19 cellular contexts compared by ENCODE assay signal in genomic region chr7:66757939-66758338, GRCh38.
"Had no signal": no experiment of that assay in that cellular context is flagged by ENCODE, and none has a peak within 500 bp of the region (broad histone marks: within the 10 kb centered on the region; RNA-seq: fewer than 3 reads in every experiment).

No MANE protein-coding gene starts in this region.

- H3K4me3 Mint-ChIP-seq: activated B cell treated with CpG ODN at 0.5 μM for 24 hours; activated CD8-positive, alpha-beta T cell treated with anti-CD3 and anti-CD28 coated beads for 36 hours; activated naive CD4-positive, alpha-beta T cell treated with anti-CD3 and anti-CD28 coated beads, Interleukin-2, amount 10 ng/mL, durations not matched to agents 7 days and 5 days; activated naive CD8-positive, alpha-beta T cell treated with anti-CD3 and anti-CD28 coated beads, Interleukin-2, amount 50 U/mL, for 24 hours; T-cell had no signal

- H3K9me3 Mint-ChIP-seq: activated B cell treated with CpG ODN at 0.5 μM for 24 hours; activated CD8-positive, alpha-beta T cell treated with anti-CD3 and anti-CD28 coated beads for 36 hours; activated naive CD4-positive, alpha-beta T cell treated with anti-CD3 and anti-CD28 coated beads, Interleukin-2, amount 10 ng/mL, durations not matched to agents 7 days and 5 days had no signal

- H3K4me3 ChIP-seq: esophagus muscularis mucosa, heart right ventricle, prostate gland, right atrium auricular region, skin epidermis had no signal

- H3K9me3 ChIP-seq: esophagus muscularis mucosa, heart right ventricle, prostate gland, right atrium auricular region had no signal

- H3K27ac ChIP-seq: esophagus muscularis mucosa, prostate gland, right atrium auricular region had no signal

- H3K27ac Mint-ChIP-seq: activated B cell treated with CpG ODN at 0.5 μM for 24 hours; activated naive CD4-positive, alpha-beta T cell treated with anti-CD3 and anti-CD28 coated beads, Interleukin-2, amount 10 ng/mL, durations not matched to agents 7 days and 5 days; activated naive CD8-positive, alpha-beta T cell treated with anti-CD3 and anti-CD28 coated beads, Interleukin-2, amount 50 U/mL, for 24 hours had no signal

- DNase-seq: activated B cell treated with CpG ODN at 0.5 μM for 24 hours; activated CD4-positive, alpha-beta T cell treated with anti-CD3 and anti-CD28 coated beads for 48 hours; activated CD8-positive, alpha-beta T cell treated with anti-CD3 and anti-CD28 coated beads for 36 hours; activated effector memory CD4-positive, alpha-beta T cell treated with Interleukin-2 at 50 U/mL for 16 hours; activated naive CD4-positive, alpha-beta T cell treated with anti-CD3 and anti-CD28 coated beads, Interleukin-2, amount 10 ng/mL, durations not matched to agents 7 days and 5 days; activated naive CD8-positive, alpha-beta T cell treated with anti-CD3 and anti-CD28 coated beads, Interleukin-2, amount 50 U/mL, for 24 hours; activated T-cell treated with anti-CD3 and anti-CD28 coated beads, Interleukin-2, amount 50 U/mL, for 1 hour; cerebellar nuclear complex; effector CD8-positive, alpha-beta T cell; heart right ventricle; kidney glomerular epithelial cell; left ventricle myocardium superior; stimulated activated CD4-positive, alpha-beta T cell treated with anti-CD3 and anti-CD28 coated beads, Interleukin-15, amount 100 ng/mL, for 24 hours; stimulated activated CD4-positive, alpha-beta T cell treated with anti-CD3 and anti-CD28 coated beads, Interleukin-2, amount 100 ng/mL, for 48 hours; T-cell had no signal

- H3K27me3 ChIP-seq: esophagus muscularis mucosa, heart right ventricle, right atrium auricular region had no signal

- H3K36me3 ChIP-seq: heart right ventricle, prostate gland, right atrium auricular region had no signal

- H3K4me1 ChIP-seq: prostate gland had no signal

- H3K27me3 Mint-ChIP-seq: activated B cell treated with CpG ODN at 0.5 μM for 24 hours; activated CD8-positive, alpha-beta T cell treated with anti-CD3 and anti-CD28 coated beads for 36 hours; activated naive CD4-positive, alpha-beta T cell treated with anti-CD3 and anti-CD28 coated beads, Interleukin-2, amount 10 ng/mL, durations not matched to agents 7 days and 5 days; activated naive CD8-positive, alpha-beta T cell treated with anti-CD3 and anti-CD28 coated beads, Interleukin-2, amount 50 U/mL, for 24 hours; T-cell had no signal

- ATAC-seq: activated CD8-positive, alpha-beta T cell treated with anti-CD3 and anti-CD28 coated beads for 36 hours; activated naive CD8-positive, alpha-beta T cell treated with anti-CD3 and anti-CD28 coated beads, Interleukin-2, amount 50 U/mL, for 24 hours; heart right ventricle; left ventricle myocardium superior; T-cell had no signal
